ENCODE assay signal across 24 cellular contexts in genomic region chr12:50190859-50191258, GRCh38.
"Had no signal": no experiment of that assay in that cellular context is flagged by ENCODE, and none has a peak within 500 bp of the region (broad histone marks: within the 10 kb centered on the region; RNA-seq: fewer than 3 reads in every experiment).

No MANE protein-coding gene starts in this region.

- H3K4me3 ChIP-seq: dorsolateral prefrontal cortex, heart left ventricle, lung, neural progenitor cell, pancreas, testis, tibial nerve, upper lobe of right lung, vagina had no signal

- H3K4me3 Mint-ChIP-seq: natural killer cell treated with Interleukin-12 subunit alpha and Interleukin-12 subunit beta and Interleukin-15 and Interleukin-18, amount 100 ng/mL, for 72 hours; neural progenitor cell; stimulated activated memory B cell treated with anti-CD40 and anti-IgM and Interleukin-4, amounts not matched to agents 10 μg/mL and 1 μg/mL and 100 μg/mL, for 72 hours; stimulated activated naive CD8-positive, alpha-beta T cell treated with anti-CD3 and anti-CD28 coated beads, Interleukin-15, Interleukin-2, amounts not matched to agents 100 ng/mL and 50 ng/mL, for 24 hours had no signal

- H3K9me3 ChIP-seq: heart left ventricle, pancreas, testis, tibial nerve, upper lobe of right lung, vagina had no signal

- H3K27me3 ChIP-seq: dorsolateral prefrontal cortex, heart left ventricle, neural progenitor cell, pancreas, testis, tibial nerve, upper lobe of right lung, vagina had no signal

- H3K27ac ChIP-seq: dorsolateral prefrontal cortex, heart left ventricle, neural progenitor cell, pancreas, testis, tibial nerve, upper lobe of right lung, vagina had no signal

- H3K36me3 ChIP-seq: neural progenitor cell had no signal

- DNase-seq: dorsolateral prefrontal cortex; effector CD8-positive, alpha-beta T cell; heart left ventricle; hippocampal formation; left colon; left ventricle myocardium superior; mesenchymal stem cell; midbrain; nucleus accumbens; pancreas; right cardiac atrium; small intestine; stimulated activated CD4-positive, alpha-beta T cell treated with anti-CD3 and anti-CD28 coated beads, Interleukin-2, amount 100 ng/mL, for 48 hours; testis; upper lobe of right lung had no signal

- H3K9me3 Mint-ChIP-seq: natural killer cell treated with Interleukin-12 subunit alpha and Interleukin-12 subunit beta and Interleukin-15 and Interleukin-18, amount 100 ng/mL, for 72 hours; neural progenitor cell; stimulated activated memory B cell treated with anti-CD40 and anti-IgM and Interleukin-4, amounts not matched to agents 10 μg/mL and 1 μg/mL and 100 μg/mL, for 72 hours; stimulated activated naive CD8-positive, alpha-beta T cell treated with anti-CD3 and anti-CD28 coated beads, Interleukin-15, Interleukin-2, amounts not matched to agents 100 ng/mL and 50 ng/mL, for 24 hours had no signal

- H3K4me2 ChIP-seq: neural progenitor cell had no signal

- H3K36me3 Mint-ChIP-seq: neural progenitor cell had no signal

- H3K27ac Mint-ChIP-seq: natural killer cell treated with Interleukin-12 subunit alpha and Interleukin-12 subunit beta and Interleukin-15 and Interleukin-18, amount 100 ng/mL, for 72 hours; neural progenitor cell; progenitor cell of endocrine pancreas; stimulated activated memory B cell treated with anti-CD40 and anti-IgM and Interleukin-4, amounts not matched to agents 10 μg/mL and 1 μg/mL and 100 μg/mL, for 72 hours had no signal

- H3K4me1 ChIP-seq: neural progenitor cell had no signal

- H3K27me3 Mint-ChIP-seq: natural killer cell treated with Interleukin-12 subunit alpha and Interleukin-12 subunit beta and Interleukin-15 and Interleukin-18, amount 100 ng/mL, for 72 hours; progenitor cell of endocrine pancreas; stimulated activated memory B cell treated with anti-CD40 and anti-IgM and Interleukin-4, amounts not matched to agents 10 μg/mL and 1 μg/mL and 100 μg/mL, for 72 hours; stimulated activated naive CD8-positive, alpha-beta T cell treated with anti-CD3 and anti-CD28 coated beads, Interleukin-15, Interleukin-2, amounts not matched to agents 100 ng/mL and 50 ng/mL, for 24 hours had no signal

- H3K9ac ChIP-seq: neural progenitor cell had no signal

- ATAC-seq: esophagus mucosa; heart left ventricle; left colon; left ventricle myocardium superior; natural killer cell treated with Interleukin-12 subunit alpha and Interleukin-12 subunit beta and Interleukin-15 and Interleukin-18, amount 100 ng/mL, for 72 hours; pancreas; right cardiac atrium; stimulated activated memory B cell treated with anti-CD40 and anti-IgM and Interleukin-4, amounts not matched to agents 10 μg/mL and 1 μg/mL and 100 μg/mL, for 72 hours; upper lobe of right lung had no signal

- H2AFZ ChIP-seq: neural progenitor cell had no signal
